In genomic region chr13:42040730-42041016, GRCh38 we compare ENCODE assay signal across 1 cellular context.
TF ChIP-seq lines count a peak whose summit lies in the region.

No MANE protein-coding gene starts in this region.

TF ChIP-seq in HCT116, 20 proteins besides CTCF, POLR2A, EP300 and RAD21 (continued from another document):
- no peak for TF ChIP-seq REST (IDR thresholded peaks at IDR 0.05; ENCODE audit: low read depth)
- TF ChIP-seq FOSL1 (IDR thresholded peaks at IDR 0.05; ENCODE audit: low read depth) = no peak
- no peak for TF ChIP-seq ELF1 (IDR thresholded peaks at IDR 0.05; ENCODE audit: borderline replicate concordance, low read depth)
- no peak for TF ChIP-seq SIN3A (IDR thresholded peaks at IDR 0.05; ENCODE audit: low read depth)
- TF ChIP-seq MAX (IDR thresholded peaks at IDR 0.05) = no peak
- TF ChIP-seq CEBPB (IDR thresholded peaks at IDR 0.05; ENCODE audit: low read depth) = no peak
- no peak for TF ChIP-seq EZH2phosphoT487 (IDR thresholded peaks at IDR 0.05; ENCODE audit: borderline replicate concordance)
